In the genomic region with DNA sequence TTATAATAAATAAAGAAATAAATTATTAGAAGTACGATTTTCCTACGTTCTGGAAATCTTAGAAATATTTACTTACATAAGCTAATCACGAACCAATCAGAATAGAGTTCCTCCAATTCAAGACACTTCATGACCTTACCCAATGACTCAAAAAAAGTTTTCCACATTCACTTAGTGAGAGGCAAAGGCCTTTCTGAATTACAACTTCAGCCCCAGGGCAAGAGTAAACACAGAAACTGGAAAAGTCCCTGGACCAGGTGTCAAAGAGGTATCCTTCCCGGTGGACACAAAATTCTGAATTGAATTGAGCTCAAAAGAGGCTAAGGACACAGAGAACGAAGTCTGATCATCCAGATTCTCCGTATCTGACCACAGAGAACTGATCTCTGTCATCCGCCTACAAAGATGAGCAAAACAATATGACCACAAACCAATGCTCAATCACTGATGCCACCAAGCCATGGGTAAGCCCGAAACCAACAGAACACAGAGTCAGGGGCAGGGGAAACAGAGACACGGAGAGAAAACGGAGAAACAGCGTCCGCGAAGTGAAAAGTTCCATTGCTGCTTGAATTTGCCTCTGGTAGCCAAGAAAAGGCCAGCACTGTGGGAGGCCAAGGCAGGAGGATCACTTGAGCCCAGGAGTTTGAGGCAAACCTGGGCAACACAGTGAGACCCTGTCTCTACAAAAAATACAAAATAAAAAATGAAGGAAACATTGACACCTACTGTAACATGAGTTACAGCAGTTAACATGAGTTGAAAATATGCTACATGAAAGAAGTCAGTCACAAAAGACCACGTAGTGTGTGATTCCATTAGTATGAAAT, we compare ENCODE assay signal across 9 cellular contexts. TPM values are rescaled to one million over a fixed set of nuclear protein-coding genes. Genes with fewer than 3 reads are reported as not detected.
DNase-seq lines count a peak whose midpoint lies in the region; ATAC-seq and TF ChIP-seq lines count a peak whose summit lies in the region.
"Had no signal": no experiment of that assay in that cellular context is flagged by ENCODE, and none has a peak within 500 bp of the region (broad histone marks: within the 10 kb centered on the region; RNA-seq: fewer than 3 reads in every experiment).

No MANE protein-coding gene starts in this region.

- no peak overlapping the region for H3K4me3 ChIP-seq in suprapubic skin
- H3K4me3 ChIP-seq: tibial artery had no signal

- peaks cover 66% of the 10 kb centered on the region for H3K4me1 Mint-ChIP-seq in stimulated activated naive CD8-positive, alpha-beta T cell treated with anti-CD3 and anti-CD28 coated beads, Interleukin-15, amount 100 ng/mL, for 72 hours

- peak overlapping the region; percentile 72 to 78 for H3K4me3 Mint-ChIP-seq in stimulated activated naive CD8-positive, alpha-beta T cell treated with anti-CD3 and anti-CD28 coated beads, Interleukin-15, amount 100 ng/mL, for 72 hours

- no peak for TF ChIP-seq POLR2A in suprapubic skin (IDR thresholded peaks at IDR 0.05)

- 80% methylated on average over 14 of the region's 14 CpGs for whole genome bisulfite sequencing in suprapubic skin

- peak; percentile 68 for DNase-seq in activated naive CD4-positive, alpha-beta T cell treated with Interleukin-2 at 50 U/mL for 16 hours
- no peak for DNase-seq in activated naive CD4-positive, alpha-beta T cell (lab: John Stamatoyannopoulos, UW)
- peak; percentile 74 to 75 for DNase-seq in activated T-cell treated with anti-CD3 and anti-CD28 coated beads, Interleukin-2, amount 50 U/mL, for 48 hours
- DNase-seq in stimulated activated naive CD8-positive, alpha-beta T cell treated with anti-CD3 and anti-CD28 coated beads, Interleukin-15, amount 100 ng/mL, for 72 hours: peak; percentile 66 to 83
- DNase-seq in left cardiac atrium (no peak), mucosa of gallbladder (ENCODE audit: low spot score) (no peak), suprapubic skin (ENCODE audit: low spot score in 2 of 2) (no peak)
- DNase-seq: tibial artery had no signal

- H3K27ac Mint-ChIP-seq in stimulated activated naive CD8-positive, alpha-beta T cell treated with anti-CD3 and anti-CD28 coated beads, Interleukin-15, amount 100 ng/mL, for 72 hours: peak overlapping the region; percentile 89

- H3K27me3 ChIP-seq in suprapubic skin: no peaks in the 10 kb centered on the region
- H3K27me3 ChIP-seq: tibial artery had no signal

- no peak overlapping the region for H3K27ac ChIP-seq in suprapubic skin
- H3K27ac ChIP-seq: tibial artery had no signal

- no peaks in the 10 kb centered on the region for H3K9me3 Mint-ChIP-seq in stimulated activated naive CD8-positive, alpha-beta T cell treated with anti-CD3 and anti-CD28 coated beads, Interleukin-15, amount 100 ng/mL, for 72 hours

- no peak for TF ChIP-seq CTCF in suprapubic skin (IDR thresholded peaks at IDR 0.05)

- intact Hi-C loops in left cardiac atrium (cut with DNase I): no loop called here

- TF ChIP-seq EP300 in suprapubic skin (IDR thresholded peaks at IDR 0.05): no peak

- peaks cover 16% of the 10 kb centered on the region for H3K4me1 ChIP-seq in suprapubic skin
- H3K4me1 ChIP-seq: tibial artery had no signal

- peak; percentile 66 for ATAC-seq in HG03342 (IDR thresholded peaks at IDR 0.05; ENCODE audit: unreplicated experiment)
- ATAC-seq in stimulated activated naive CD8-positive, alpha-beta T cell treated with anti-CD3 and anti-CD28 coated beads, Interleukin-15, amount 100 ng/mL, for 72 hours: peak; percentile 98
- ATAC-seq in left cardiac atrium: no peak

- no peaks in the 10 kb centered on the region for H3K9me3 ChIP-seq in suprapubic skin
- H3K9me3 ChIP-seq: tibial artery had no signal

- H3K27me3 Mint-ChIP-seq in stimulated activated naive CD8-positive, alpha-beta T cell treated with anti-CD3 and anti-CD28 coated beads, Interleukin-15, amount 100 ng/mL, for 72 hours: no peaks in the 10 kb centered on the region

- H3K36me3 ChIP-seq in suprapubic skin: no peaks in the 10 kb centered on the region
- H3K36me3 ChIP-seq: tibial artery had no signal

RNA-seq across cellular contexts. Expression of gene BID, which starts 6.8 kb away (rescaled TPM):
- total RNA-seq in left cardiac atrium (10 to 100 TPM; 14.1 to 15.4 TPM), mucosa of gallbladder (27.1 TPM), suprapubic skin (10 to 100 TPM; 11.8 to 26.6 (median 18.4) TPM)

Comparison
In these comparisons a context has a peak if more than half of its experiments do, and no peak if none do; other contexts are left out.
1. DNase-seq: peak in activated naive CD4-positive, alpha-beta T cell treated with Interleukin-2 at 50 U/mL for 16 hours (single experiment), activated T-cell treated with anti-CD3 and anti-CD28 coated beads, Interleukin-2, amount 50 U/mL, for 48 hours (2 of 2) and stimulated activated naive CD8-positive, alpha-beta T cell treated with anti-CD3 and anti-CD28 coated beads, Interleukin-15, amount 100 ng/mL, for 72 hours (2 of 2); none in activated naive CD4-positive, alpha-beta T cell (0 of 4), left cardiac atrium (single experiment), mucosa of gallbladder (single experiment) and suprapubic skin (0 of 2).
2. ATAC-seq: peak in HG03342 (single experiment) and stimulated activated naive CD8-positive, alpha-beta T cell treated with anti-CD3 and anti-CD28 coated beads, Interleukin-15, amount 100 ng/mL, for 72 hours (single experiment); none in left cardiac atrium (0 of 2).